In genomic region chr7:473870-474604, GRCh38 we compare ENCODE assay signal across 24 cellular contexts. TPM values are rescaled to one million over a fixed set of nuclear protein-coding genes. Genes with fewer than 3 reads are reported as not detected.
DNase-seq lines count a peak whose midpoint lies in the region; ATAC-seq, FAIRE-seq and TF ChIP-seq lines count a peak whose summit lies in the region.
"Had no signal": no experiment of that assay in that cellular context is flagged by ENCODE, and none has a peak within 500 bp of the region (broad histone marks: within the 10 kb centered on the region; RNA-seq: fewer than 3 reads in every experiment).

No MANE protein-coding gene starts in this region.

- no peak overlapping the region for H3K4me3 Mint-ChIP-seq in CD14-positive monocyte
- H3K4me3 Mint-ChIP-seq: CD8-positive, alpha-beta T cell had no signal

- no peak overlapping the region for H2AFZ ChIP-seq in HepG2 (ENCODE audit: low read length)
- H2AFZ ChIP-seq: PC-9 had no signal

- ATAC-seq in HepG2, result no peak
- no peak for ATAC-seq in GM19324 (IDR thresholded peaks at IDR 0.05; ENCODE audit: low FRiP score, unreplicated experiment)
- ATAC-seq: CD8-positive, alpha-beta T cell; HCT116 had no signal

- TF ChIP-seq EP300 in HepG2 (IDR thresholded peaks at IDR 0.05; ENCODE audit: low read depth in 2 of 2, low read length in 2 of 2), result no peak
- no peak for TF ChIP-seq EP300 in HepG2 (CRISPR knock-in tag; IDR thresholded peaks at IDR 0.05; ENCODE audit: borderline replicate concordance)
- no peak for TF ChIP-seq EP300 in sigmoid colon (IDR thresholded peaks at IDR 0.05)

- no peak for FAIRE-seq in HepG2 (lab: Jason Lieb, UNC)
- FAIRE-seq: G401.6, H1 had no signal

- no TSS peak for BruUV-seq in HepG2 (replicated peaks; lab: Mats Ljungman, UMichigan)

- peaks cover 6% of the 10 kb centered on the region for H3K4me1 Mint-ChIP-seq in CD14-positive monocyte

- H3K9me3 ChIP-seq in HepG2 (ENCODE audit: low read length) (no peaks in the 10 kb centered on the region), sigmoid colon (peaks cover 0 to 3% (median 0%) of the 10 kb centered on the region in 4 donors)
- H3K9me3 ChIP-seq: Caco-2 had no signal

- in situ Hi-C loops in HepG2 (cut with HindIII; ENCODE audit: extremely low pct_ligation_motif_present, low pct_unique_long_range_greater_than_20kb), result no loop called here

- no peak overlapping the region for H3K9ac ChIP-seq in HepG2 (ENCODE audit: insufficient read depth, low read depth, low read length)

- TF ChIP-seq CTCF in CD14-positive monocyte (IDR thresholded peaks at IDR 0.05) (no peak), HepG2 (CRISPR knock-in tag; IDR thresholded peaks at IDR 0.05) (no peak), sigmoid colon (IDR thresholded peaks at IDR 0.05) (no peak)

- peaks cover 55% of the 10 kb centered on the region for H3K4me1 ChIP-seq in HepG2 (ENCODE audit: insufficient read depth, low read length)
- peaks cover 0 to 12% (median 10%) of the 10 kb centered on the region in 4 donors for H3K4me1 ChIP-seq in sigmoid colon

- intact Hi-C loops in CD14-positive monocyte (cut with micrococcal nuclease) (no loop called here), HepG2 (cut with micrococcal nuclease; ENCODE audit: unreplicated experiment) (no loop called here), sigmoid colon (cut with DNase I) (no loop called here)

- no peaks in the 10 kb centered on the region for H4K20me1 ChIP-seq in HepG2 (ENCODE audit: insufficient read depth, low read length)

- no peak overlapping the region for H3K27ac Mint-ChIP-seq in CD14-positive monocyte
- H3K27ac Mint-ChIP-seq: CD8-positive, alpha-beta T cell had no signal

- H3K27ac ChIP-seq in HepG2 (ENCODE audit: extremely low read length, insufficient read depth, low read length), result peak overlapping the region; percentile 14
- H3K27ac ChIP-seq in sigmoid colon, result no peak overlapping the region
- H3K27ac ChIP-seq: HL-60, PC-9 had no signal

- no peaks in the 10 kb centered on the region for H3K36me3 Mint-ChIP-seq in CD14-positive monocyte
- H3K36me3 Mint-ChIP-seq: CD8-positive, alpha-beta T cell had no signal

- WGBS in HepG2 (ENCODE audit: low lambda C conversion rate), result 76% methylated on average over 11 of the region's 14 CpGs
- WGBS in sigmoid colon, 2 donors, result 81 to 89% methylated on average over 14 of the region's 14 CpGs

- peaks cover 1 to 5% (median 2%) of the 10 kb centered on the region in 3 donors for H3K27me3 Mint-ChIP-seq in CD14-positive monocyte (ENCODE audit: low read depth in 3 of 3)

- H3K9me3 Mint-ChIP-seq in CD14-positive monocyte, result peaks cover 15 to 28% (median 16%) of the 10 kb centered on the region in 7 donors
- H3K9me3 Mint-ChIP-seq: CD8-positive, alpha-beta T cell had no signal

- H3K4me3 ChIP-seq in H7 (ENCODE audit: insufficient read depth, low read depth, low read length), result no peak overlapping the region
- H3K4me3 ChIP-seq in HepG2 (replicated peaks in 1 of 3; ENCODE audit: insufficient read depth in 1 of 3, low read depth in 2 of 3, low read length in 3 of 3), result no peak overlapping the region
- H3K4me3 ChIP-seq in sigmoid colon, result no peak overlapping the region
- H3K4me3 ChIP-seq: PC-9 had no signal

- peak; percentile 11 for DNase-seq in CD14-positive monocyte (ENCODE audit: low spot score)
- peak; percentile 36 for DNase-seq in H7
- no peak for DNase-seq in HepG2 (ENCODE audit: low spot score)
- peak; percentile 41 for DNase-seq in sigmoid colon
- DNase-seq in GM19240 (ENCODE audit: insufficient read length, low spot score), result no peak
- DNase-seq in NCI-H345 (lab: John Stamatoyannopoulos, UW), result no peak
- DNase-seq: C1 segment of cervical spinal cord; CD8-positive, alpha-beta T cell; Kasumi-1; MV-4-11; NCI-H1105; NCI-H1436 treated with DMSO at 0.1 percent for 48 hours; NCI-H187 treated with DMSO at 0.1 percent for 48 hours; NCI-H2171 treated with DMSO at 0.1 percent for 48 hours; NCI-H446; NCI-H524 treated with DMSO at 0.1 percent for 48 hours; PC-9; SHP77 had no signal

- H3K27me3 ChIP-seq in H7 (ENCODE audit: control insufficient read depth, insufficient read depth, low read length) (no peaks in the 10 kb centered on the region), HepG2 (ENCODE audit: control insufficient read depth in 1 of 2, insufficient read depth in 2 of 2, low read length in 2 of 2) (peaks cover under 1 to 1% of the 10 kb centered on the region in 2 experiments; a peak in 2 of 5 replicates), sigmoid colon (no peaks in the 10 kb centered on the region)

- no peak for TF ChIP-seq POLR2A in HepG2 (IDR thresholded peaks at IDR 0.05; ENCODE audit: insufficient read depth in 1 of 2, low read depth in 2 of 2, low read length in 2 of 2)
- TF ChIP-seq POLR2A in sigmoid colon (IDR thresholded peaks at IDR 0.05), result no peak

- POLR2A ChIA-PET in HepG2 (lab: Yijun Ruan, JAX), result no interaction called here

- TF ChIP-seq RAD21 in HepG2 (CRISPR knock-in tag; IDR thresholded peaks at IDR 0.05), result no peak

- H3K4me2 ChIP-seq in HepG2 (ENCODE audit: low read depth, low read length), result no peak overlapping the region
- H3K4me2 ChIP-seq: PC-9 had no signal

- CTCF ChIA-PET in HepG2 (lab: Yijun Ruan, JAX; ENCODE audit: low intra/inter-chr PET ratio, low total read pairs), result no interaction called here

- H3K36me3 ChIP-seq in H7 (replicated peaks; ENCODE audit: control insufficient read depth, insufficient read depth, low read length) (no peaks in the 10 kb centered on the region), HepG2 (replicated peaks in 1 of 2; ENCODE audit: control insufficient read depth in 1 of 2, insufficient read depth in 2 of 2, low read length in 2 of 2) (no peaks in the 10 kb centered on the region), sigmoid colon (no peaks in the 10 kb centered on the region)

- H3K79me2 ChIP-seq in HepG2 (ENCODE audit: insufficient read depth, low read length), result no peaks in the 10 kb centered on the region

TF ChIP-seq in HepG2, 621 proteins besides CTCF, POLR2A, EP300 and RAD21:
- TF ChIP-seq ZNF121 (CRISPR knock-in tag; IDR thresholded peaks at IDR 0.05), result peak; percentile 79
- no peak for TF ChIP-seq ZNF451 (CRISPR knock-in tag; IDR thresholded peaks at IDR 0.05)
- TF ChIP-seq BCL3 (CRISPR knock-in tag; IDR thresholded peaks at IDR 0.05), result 0 out of 2 replicates have a peak, but pooled peaks have one; percentile 20
TF ChIP-seq in HepG2: peak in this region for 2.

RNA-seq across cellular contexts. Expression of gene PDGFA, which starts 45.6 kb away (rescaled TPM):
- polyA plus RNA-seq in CD14-positive monocyte, result under 1 TPM in 1 of 2 donors, not detected in 1; 0.29 TPM
- 149 and 202 TPM in 2 replicates for total RNA-seq in H7 (2014; rRNA removed; shearing (Covaris generic))
- 0.80 and 1.5 TPM in 2 replicates for total RNA-seq in HepG2 (2016; rRNA removed; fragmentation: Illumina TruSeq; extraction: Trizol)
- 1.1 and 1.6 TPM in 2 replicates for total RNA-seq in HepG2 (2016; cell fraction: cytosol; rRNA removed; fragmentation: Illumina TruSeq; extraction: Trizol; ENCODE audit: low read depth)
- total RNA-seq in HepG2 (2016; cell fraction: insoluble cytoplasmic fraction; rRNA removed; fragmentation: Illumina TruSeq; extraction: Trizol), result 1.0 and 1.8 TPM in 2 replicates
- total RNA-seq in HepG2 (2016; cell fraction: membrane; rRNA removed; fragmentation: Illumina TruSeq; extraction: Trizol), result 2.6 and 3.0 TPM in 2 replicates
- 1.3 and 1.4 TPM in 2 replicates for total RNA-seq in HepG2 (2016; cell fraction: nucleus; rRNA removed; fragmentation: Illumina TruSeq; extraction: Trizol)
- 2.4 and 3.4 TPM in 2 replicates for polyA plus RNA-seq in HepG2 (2011; rRNA removed)
- polyA plus RNA-seq in HepG2 (2011; cell fraction: cytosol; rRNA removed), result 1.2 and 2.1 TPM in 2 replicates
- polyA plus RNA-seq in HepG2 (2011; cell fraction: nucleus; rRNA removed), result 2.9 and 5.0 TPM in 2 replicates
- 1.2 and 1.3 TPM in 2 replicates for polyA plus RNA-seq in HepG2 (2012)
- 0.57 and 0.60 TPM in 2 replicates for polyA plus RNA-seq in HepG2 (2016; cell fraction: cytosol; fragmentation: Illumina TruSeq; extraction: Trizol; ENCODE audit: low read depth)
- polyA plus RNA-seq in HepG2 (2016; cell fraction: insoluble cytoplasmic fraction; fragmentation: Illumina TruSeq; extraction: Trizol; ENCODE audit: low read depth), result 0.93 and 1.1 TPM in 2 replicates
- 1.1 TPM in 2 replicates for polyA plus RNA-seq in HepG2 (2016; cell fraction: membrane; fragmentation: Illumina TruSeq; extraction: Trizol; ENCODE audit: low read depth)
- polyA plus RNA-seq in HepG2 (2016; cell fraction: nucleus; fragmentation: Illumina TruSeq; extraction: Trizol; ENCODE audit: insufficient read depth, low read depth), result 1.9 TPM in 2 replicates
- 14.6 and 20.5 TPM in 2 replicates for polyA minus RNA-seq in HepG2 (2011; rRNA and poly(A)+ RNA removed; ENCODE audit: low replicate concordance)
- 4.8 and 15.5 TPM in 2 replicates for polyA minus RNA-seq in HepG2 (2011; cell fraction: cytosol; rRNA and poly(A)+ RNA removed)
- polyA minus RNA-seq in HepG2 (2011; cell fraction: nucleus; rRNA and poly(A)+ RNA removed), result 2.3 and 2.4 TPM in 2 replicates
- 10 to 100 TPM; 33.9 to 38.5 (median 36.9) TPM for total RNA-seq in sigmoid colon
- 10 to 100 TPM; 19.7 to 21.6 (median 20.0) TPM for polyA plus RNA-seq in sigmoid colon

Comparison
In these comparisons a context has a peak if more than half of its experiments do, and no peak if none do; other contexts are left out.
1. DNase-seq: peak in CD14-positive monocyte (single experiment), H7 (single experiment) and sigmoid colon (single experiment); none in HepG2 (single experiment), GM19240 (single experiment) and NCI-H345 (single experiment).
2. RNA of gene PDGFA, which starts 45.6 kb away (total RNA-seq): 149 to 202 TPM in H7 and 33.9 to 38.5 TPM in sigmoid colon; 0.80 to 3.0 TPM in HepG2; every median in the first group is over 4 times any median in the second.